In genomic region chr1:20600156-20600555, GRCh38 we compare ENCODE assay signal across 14 cellular contexts. TPM values are rescaled to one million over a fixed set of nuclear protein-coding genes. Genes with fewer than 3 reads are reported as not detected.
DNase-seq lines count a peak whose midpoint lies in the region; ATAC-seq, FAIRE-seq and TF ChIP-seq lines count a peak whose summit lies in the region.
"Had no signal": no experiment of that assay in that cellular context is flagged by ENCODE, and none has a peak within 500 bp of the region (broad histone marks: within the 10 kb centered on the region; RNA-seq: fewer than 3 reads in every experiment).

No MANE protein-coding gene starts in this region.

- TF ChIP-seq CTCF in PC-3 (conservative IDR thresholded peaks at IDR 0.05; ENCODE audit: low read depth, low read length), result no peak

- no peak overlapping the region for H3K4me2 ChIP-seq in PC-3 (ENCODE audit: low read length)

- peaks cover 10% of the 10 kb centered on the region; the same call in 1 of the 2 replicates for H3K79me2 ChIP-seq in PC-3 (ENCODE audit: low read length)

- H3K27ac ChIP-seq in PC-3 (ENCODE audit: low read length) (peak overlapping the region; percentile 97), epithelial cell of prostate (peak overlapping the region; percentile 95), small intestine (ENCODE audit: low read depth in 1 of 2, low read length in 1 of 2) (no peak overlapping the region)

- H3K9me3 ChIP-seq in PC-3 (ENCODE audit: low read length) (no peaks in the 10 kb centered on the region), small intestine (ENCODE audit: control insufficient read depth, low read depth) (no peaks in the 10 kb centered on the region)

- intact Hi-C loops in PC-3 (cut with micrococcal nuclease), result loop anchor here (2.0 kb wide), 1 partner anchor 61 kb away; no protein-coding TSS in a partner anchor

- H3K27me3 ChIP-seq in PC-3 (ENCODE audit: low read length) (no peaks in the 10 kb centered on the region), small intestine (ENCODE audit: control insufficient read depth in 2 of 2, insufficient read depth in 2 of 2, low read length in 2 of 2) (peaks cover 0 to 1% of the 10 kb centered on the region in 2 donors)

- peaks cover 21% of the 10 kb centered on the region for H3F3A ChIP-seq in PC-3 (ENCODE audit: low read length, unreplicated experiment)

- H4K20me1 ChIP-seq in PC-3 (ENCODE audit: low read length), result no peaks in the 10 kb centered on the region

- POLR2A ChIA-PET in PC-3 (lab: Charles Lee; ENCODE audit: unreplicated experiment), result no interaction called here

- no peak overlapping the region for H3K4me3 ChIP-seq in PC-3 (ENCODE audit: low read length)
- H3K4me3 ChIP-seq in small intestine (ENCODE audit: low read depth in 1 of 2, low read length in 2 of 2), result no peak overlapping the region

- H3K9me2 ChIP-seq in PC-3 (replicated peaks; ENCODE audit: low read length), result no peaks in the 10 kb centered on the region

- DNase-seq in GM03348 (ENCODE audit: low spot score) (peak; percentile 21), PC-3 (peak; percentile 70), epithelial cell of prostate (ENCODE audit: low read depth, low spot score) (no peak), small intestine (peak; percentile 18), NCI-H226 (no peak)
- DNase-seq: CD4-positive, CD25-positive, alpha-beta regulatory T cell; GOT3; NCI-H187 treated with DMSO at 0.1 percent for 48 hours; NCI-H748 treated with DMSO at 0.1 percent for 48 hours had no signal

- no peak overlapping the region for H2AFZ ChIP-seq in PC-3 (ENCODE audit: low read length)

- H3K36me3 ChIP-seq in PC-3 (ENCODE audit: low read depth, low read length) (no peaks in the 10 kb centered on the region), small intestine (ENCODE audit: control insufficient read depth in 2 of 2, insufficient read depth in 2 of 2, low read length in 2 of 2) (no peaks in the 10 kb centered on the region)

- CTCF ChIA-PET in PC-3 (lab: Charles Lee), result interaction anchor here (1.3 kb wide), 1 partner anchor 25 kb away, joined by 3 read pairs; no protein-coding TSS in a partner anchor

- FAIRE-seq in small intestine (lab: Jason Lieb, UNC), result no peak

- 42 to 69% (median 64%) methylated on average over 5 of the region's 5 CpGs for WGBS in small intestine, 3 donors

- H3K9ac ChIP-seq in PC-3 (ENCODE audit: low read length), result peak overlapping the region; percentile 44; the same call in 1 of the 2 replicates

- ATAC-seq in PC-3 (peak; percentile 34), HG02970 (IDR thresholded peaks at IDR 0.05; ENCODE audit: low FRiP score, unreplicated experiment) (no peak), GM21737 (IDR thresholded peaks at IDR 0.05; ENCODE audit: unreplicated experiment) (no peak)

- BruUV-seq in PC-3 (replicated peaks; lab: Mats Ljungman, UMichigan), result no TSS peak

- H3K4me1 ChIP-seq in PC-3 (ENCODE audit: insufficient read depth, low read length) (peaks cover 56% of the 10 kb centered on the region), small intestine (ENCODE audit: control insufficient read depth in 2 of 2, insufficient read depth in 1 of 2, low read depth in 1 of 2, low read length in 1 of 2) (no peaks in the 10 kb centered on the region)

RNA-seq across cellular contexts. Expression of gene CDA, which starts 11.3 kb away (rescaled TPM):
- 30.3 and 36.3 TPM in 2 replicates for total RNA-seq in PC-3 (2014; rRNA removed)
- polyA plus RNA-seq in small intestine, result 10 to 100 TPM in 1 of 3 donors, 1 to 10 TPM in 2; 1.1 to 53.0 (median 7.7) TPM
- total RNA-seq: CD4-positive, CD25-positive, alpha-beta regulatory T cell; LHCN-M2 had no signal

RNA-seq across cellular contexts. Expression of gene PINK1, which starts 33.1 kb away (rescaled TPM):
- 129 and 160 TPM in 2 replicates for total RNA-seq in PC-3 (2014; rRNA removed)
- 100 to 1,000 TPM in 1 of 3 donors, 10 to 100 TPM in 2; 45.9 to 120 (median 75.4) TPM for polyA plus RNA-seq in small intestine

RNA-seq across cellular contexts. Expression of gene FAM43B, which starts 47.8 kb away (rescaled TPM):
- 0.11 TPM in 1 of 2 replicates, not detected in the other for total RNA-seq in PC-3 (2014; rRNA removed)
- under 1 TPM in 2 of 3 donors, not detected in 1; 0.27 to 0.75 TPM for polyA plus RNA-seq in small intestine
- total RNA-seq: CD4-positive, CD25-positive, alpha-beta regulatory T cell; HT-29 had no signal
- polyA plus RNA-seq: CD4-positive, CD25-positive, alpha-beta regulatory T cell; IgD-negative memory B cell had no signal

Comparison
In these comparisons a context has a peak if more than half of its experiments do, and no peak if none do; other contexts are left out.
1. DNase-seq: peak in GM03348 (single experiment), PC-3 (single experiment) and small intestine (single experiment); none in epithelial cell of prostate (single experiment) and NCI-H226 (single experiment).
2. H3K27ac ChIP-seq: peak in PC-3 (single experiment) and epithelial cell of prostate (single experiment); none in small intestine (0 of 2).